In genomic region chr10:86155034-86155656, GRCh38 we compare ENCODE assay signal across 37 cellular contexts.
A peak's percentile ranks its signal among the peaks of the same experiment; 100 is the strongest.
DNase-seq lines count a peak whose midpoint lies in the region; ATAC-seq, FAIRE-seq and TF ChIP-seq lines count a peak whose summit lies in the region.
"Had no signal": no experiment of that assay in that cellular context is flagged by ENCODE, and none has a peak within 500 bp of the region (broad histone marks: within the 10 kb centered on the region; RNA-seq: fewer than 3 reads in every experiment).

No MANE protein-coding gene starts in this region.

- H3K4me2 ChIP-seq in GM12878 (ENCODE audit: control insufficient read depth, insufficient read depth) (no peak overlapping the region), neural progenitor cell (no peak overlapping the region)

- TF ChIP-seq CTCF in NB4 (IDR thresholded peaks at IDR 0.05; ENCODE audit: low read depth, low read length) (no peak), GM12878 (IDR thresholded peaks at IDR 0.05 in 2 of 3, conservative IDR thresholded peaks at IDR 0.05 in 1 of 3; ENCODE audit: control insufficient read depth in 2 of 3, extremely low read depth in 1 of 3, insufficient read depth in 1 of 3, low read depth in 3 of 3, low read length in 3 of 3) (no peak), neural progenitor cell (IDR thresholded peaks at IDR 0.05) (peak; percentile 22)

- TF ChIP-seq POLR2A in NB4 (IDR thresholded peaks at IDR 0.05; ENCODE audit: extremely low read depth, insufficient read length) (no peak), GM12878 (IDR thresholded peaks at IDR 0.05; ENCODE audit: low read depth, low read length) (no peak)

- H3K27ac Mint-ChIP-seq in neural progenitor cell = no peak overlapping the region
- H3K27ac Mint-ChIP-seq: activated CD8-positive, alpha-beta memory T cell treated with anti-CD3 and anti-CD28 coated beads, Interleukin-2, amount 10 ng/mL, durations not matched to agents 7 days and 5 days; activated naive CD8-positive, alpha-beta T cell treated with anti-CD3 and anti-CD28 coated beads, Interleukin-2, amount 50 U/mL, for 24 hours; CD4-positive, CD25-positive, alpha-beta regulatory T cell; stimulated activated naive CD8-positive, alpha-beta T cell treated with anti-CD3 and anti-CD28 coated beads, Interleukin-15, Interleukin-2, amounts not matched to agents 100 ng/mL and 50 ng/mL, for 24 hours; T-cell had no signal

- no peak for FAIRE-seq in GM12878 (lab: Jason Lieb, UNC)
- FAIRE-seq: astrocyte, GM18507, H54, RCC 7860 had no signal

- peaks cover 7% of the 10 kb centered on the region for H3K4me1 Mint-ChIP-seq in neural progenitor cell
- H3K4me1 Mint-ChIP-seq: activated CD8-positive, alpha-beta memory T cell treated with anti-CD3 and anti-CD28 coated beads, Interleukin-2, amount 10 ng/mL, durations not matched to agents 7 days and 5 days; activated naive CD8-positive, alpha-beta T cell treated with anti-CD3 and anti-CD28 coated beads, Interleukin-2, amount 50 U/mL, for 24 hours; CD4-positive, CD25-positive, alpha-beta regulatory T cell; T-cell had no signal

- 0% methylated on average over 2 of the region's 4 CpGs for WGBS in GM12878 (ENCODE audit: insufficient coverage, insufficient replicate concordance, low lambda C conversion rate, missing lambda C conversion rate)

- no TSS peak for BruUV-seq in GM12878 (replicated peaks; lab: Mats Ljungman, UMichigan)

- in situ Hi-C loops in GM12878 (cut with MboI) = no loop called here

- POLR2A ChIA-PET in GM12878 (lab: Charles Lee) = no interaction called here

- SMC1A ChIA-PET in GM12878 (lab: Charles Lee; ENCODE audit: uncharacterized antibody, unreplicated experiment) = no interaction called here

- TF ChIP-seq RAD21 in GM12878 (IDR thresholded peaks at IDR 0.05; ENCODE audit: insufficient read depth, low read depth, low read length) = no peak

- H3K36me3 ChIP-seq in GM12878 (ENCODE audit: control insufficient read depth in 2 of 2, insufficient read depth in 2 of 2, low read length in 1 of 2) (no peaks in the 10 kb centered on the region), neural progenitor cell (no peaks in the 10 kb centered on the region)
- H3K36me3 ChIP-seq: cardiac muscle cell, left ventricle myocardium inferior, SJCRH30, spleen, thoracic aorta, uterus had no signal

- no peaks in the 10 kb centered on the region for H3K27me3 Mint-ChIP-seq in neural progenitor cell (ENCODE audit: insufficient read depth, low read depth)
- H3K27me3 Mint-ChIP-seq: activated CD8-positive, alpha-beta memory T cell treated with anti-CD3 and anti-CD28 coated beads, Interleukin-2, amount 10 ng/mL, durations not matched to agents 7 days and 5 days; activated naive CD8-positive, alpha-beta T cell treated with anti-CD3 and anti-CD28 coated beads, Interleukin-2, amount 50 U/mL, for 24 hours; CD4-positive, CD25-positive, alpha-beta regulatory T cell; stimulated activated naive CD8-positive, alpha-beta T cell treated with anti-CD3 and anti-CD28 coated beads, Interleukin-15, Interleukin-2, amounts not matched to agents 100 ng/mL and 50 ng/mL, for 24 hours; T-cell had no signal

- H3K4me1 ChIP-seq in GM12878 (ENCODE audit: control insufficient read depth, insufficient read depth, low read length) = no peaks in the 10 kb centered on the region
- H3K4me1 ChIP-seq in neural progenitor cell = no peaks in the 10 kb centered on the region
- H3K4me1 ChIP-seq: left ventricle myocardium inferior, SJCRH30, spleen, uterus had no signal

- RAD21 ChIA-PET in GM12878 (lab: Charles Lee; ENCODE audit: unreplicated experiment) = no interaction called here

- CTCF ChIA-PET in GM12878 (lab: Yijun Ruan, JAX) = no interaction called here

- no peaks in the 10 kb centered on the region for H3K36me3 Mint-ChIP-seq in neural progenitor cell
- H3K36me3 Mint-ChIP-seq: activated CD8-positive, alpha-beta memory T cell treated with anti-CD3 and anti-CD28 coated beads, Interleukin-2, amount 10 ng/mL, durations not matched to agents 7 days and 5 days; CD4-positive, CD25-positive, alpha-beta regulatory T cell; T-cell had no signal

- peaks cover 0 to 3% of the 10 kb centered on the region in 2 experiments; a peak in 3 of 4 replicates for H3K27me3 ChIP-seq in GM12878 (replicated peaks in 1 of 2; ENCODE audit: control insufficient read depth in 2 of 2, insufficient read depth in 2 of 2, low read length in 1 of 2)
- H3K27me3 ChIP-seq in neural progenitor cell = no peaks in the 10 kb centered on the region
- H3K27me3 ChIP-seq: cardiac muscle cell, SJCRH30, uterus had no signal

- H3K27ac ChIP-seq in GM12878 (ENCODE audit: control insufficient read depth, insufficient read depth) (no peak overlapping the region), neural progenitor cell (no peak overlapping the region)
- H3K27ac ChIP-seq: cardiac muscle cell, coronary artery, epithelial cell of prostate, left ventricle myocardium inferior, SJCRH30, spleen, thoracic aorta, uterus had no signal

- H3K79me2 ChIP-seq in GM12878 (ENCODE audit: control insufficient read depth, insufficient read depth, low read length) (no peaks in the 10 kb centered on the region), neural progenitor cell (ENCODE audit: low read depth) (no peaks in the 10 kb centered on the region)

- no peak overlapping the region for H2AFZ ChIP-seq in GM12878 (ENCODE audit: control insufficient read depth, low read depth, low read length)
- H2AFZ ChIP-seq in neural progenitor cell (replicated peaks) = no peak overlapping the region

- H3K9me3 ChIP-seq in GM12878 (replicated peaks; ENCODE audit: control insufficient read depth, insufficient read depth, low read length) (no peaks in the 10 kb centered on the region), neural progenitor cell (ENCODE audit: low read depth) (no peaks in the 10 kb centered on the region)
- H3K9me3 ChIP-seq: left ventricle myocardium inferior, SJCRH30, spleen, thoracic aorta, uterus had no signal

- intact Hi-C loops in GM12878 (cut with micrococcal nuclease; ENCODE audit: unreplicated experiment) = no loop called here

- no peak for TF ChIP-seq EP300 in GM12878 (IDR thresholded peaks at IDR 0.05; ENCODE audit: borderline replicate concordance in 1 of 2, control insufficient read depth in 1 of 2, low read depth in 2 of 2, low read length in 2 of 2)

- H3K9ac ChIP-seq in GM12878 (ENCODE audit: control insufficient read depth, insufficient read depth, low read length) = no peak overlapping the region
- H3K9ac ChIP-seq in neural progenitor cell = no peak overlapping the region

- ATAC-seq in GM12878 (0 out of 3 replicates have a peak, but pooled peaks have one; percentile 38), HG03025 (IDR thresholded peaks at IDR 0.05; ENCODE audit: low FRiP score, unreplicated experiment) (no peak)
- ATAC-seq: activated CD8-positive, alpha-beta memory T cell treated with anti-CD3 and anti-CD28 coated beads, Interleukin-2, amount 10 ng/mL, durations not matched to agents 7 days and 5 days; activated naive CD8-positive, alpha-beta T cell treated with anti-CD3 and anti-CD28 coated beads, Interleukin-2, amount 50 U/mL, for 24 hours; activated T-cell treated with anti-CD3 and anti-CD28 coated beads, Interleukin-2, amount 50 U/mL, for 4 hours; right cardiac atrium; T-cell had no signal

- no peaks in the 10 kb centered on the region for H3F3A ChIP-seq in neural progenitor cell (ENCODE audit: low read depth)

- no peak overlapping the region for H3K4me3 Mint-ChIP-seq in neural progenitor cell
- H3K4me3 Mint-ChIP-seq: activated CD8-positive, alpha-beta memory T cell treated with anti-CD3 and anti-CD28 coated beads, Interleukin-2, amount 10 ng/mL, durations not matched to agents 7 days and 5 days; activated naive CD8-positive, alpha-beta T cell treated with anti-CD3 and anti-CD28 coated beads, Interleukin-2, amount 50 U/mL, for 24 hours; activated T-cell treated with anti-CD3 and anti-CD28 coated beads, Interleukin-2, amount 50 U/mL, for 4 hours; CD4-positive, CD25-positive, alpha-beta regulatory T cell; stimulated activated naive CD8-positive, alpha-beta T cell treated with anti-CD3 and anti-CD28 coated beads, Interleukin-15, Interleukin-2, amounts not matched to agents 100 ng/mL and 50 ng/mL, for 24 hours; T-cell had no signal

- H4K20me1 ChIP-seq in GM12878 (ENCODE audit: control insufficient read depth, insufficient read depth) (no peaks in the 10 kb centered on the region), neural progenitor cell (ENCODE audit: low read depth) (no peaks in the 10 kb centered on the region)

- H3K9me3 Mint-ChIP-seq in neural progenitor cell = no peaks in the 10 kb centered on the region
- H3K9me3 Mint-ChIP-seq: activated naive CD8-positive, alpha-beta T cell treated with anti-CD3 and anti-CD28 coated beads, Interleukin-2, amount 50 U/mL, for 24 hours; activated T-cell treated with anti-CD3 and anti-CD28 coated beads, Interleukin-2, amount 50 U/mL, for 4 hours; CD4-positive, CD25-positive, alpha-beta regulatory T cell; stimulated activated naive CD8-positive, alpha-beta T cell treated with anti-CD3 and anti-CD28 coated beads, Interleukin-15, Interleukin-2, amounts not matched to agents 100 ng/mL and 50 ng/mL, for 24 hours; T-cell had no signal

- H3K4me3 ChIP-seq in NB4 (ENCODE audit: low read depth, low read length) (no peak overlapping the region), GM12878 (no peak overlapping the region), neural progenitor cell (no peak overlapping the region)
- H3K4me3 ChIP-seq: cardiac muscle cell, coronary artery, left ventricle myocardium inferior, SJCRH30, spleen, thoracic aorta, uterus had no signal

- peak; percentile 1 for DNase-seq in NCI-H510A treated with DMSO at 0.1 percent for 48 hours (lab: John Stamatoyannopoulos, UW)
- no peak for DNase-seq in NCI-H510A (lab: John Stamatoyannopoulos, UW)
- peak; percentile 16 for DNase-seq in NB4 (ENCODE audit: low read depth)
- no peak for DNase-seq in GM12878 (ENCODE audit: low read depth, low spot score)
- DNase-seq in neural progenitor cell (ENCODE audit: low spot score) = peak; percentile 18
- DNase-seq in glomerular visceral epithelial cell (ENCODE audit: extremely low spot score) = no peak
- DNase-seq in SIG-M5 treated with dmso at 0.1 percent for 504 hours (lab: John Stamatoyannopoulos, UW; ENCODE audit: unreplicated experiment) = no peak
- DNase-seq: 8988T; activated CD4-positive, alpha-beta T cell treated with anti-CD3 and anti-CD28 coated beads, Interleukin-2, amount 50 U/mL, for 4 hours; activated CD4-positive, CD25-positive, alpha-beta regulatory T cell; activated CD8-positive, alpha-beta memory T cell treated with anti-CD3 and anti-CD28 coated beads, Interleukin-2, amount 10 ng/mL, durations not matched to agents 7 days and 5 days; activated naive CD8-positive, alpha-beta T cell treated with anti-CD3 and anti-CD28 coated beads, Interleukin-2, amount 50 U/mL, for 24 hours; activated T-cell treated with anti-CD3 and anti-CD28 coated beads, Interleukin-2, amount 50 U/mL, for 4 hours; CD4-positive, CD25-positive, alpha-beta regulatory T cell; effector CD8-positive, alpha-beta T cell; islet precursor cell; left ventricle myocardium inferior; NCI-H1092; NCI-H1694 treated with DMSO at 0.1 percent for 48 hours; NCI-H2171; NCI-H524 treated with DMSO at 0.1 percent for 48 hours; right cardiac atrium; SJCRH30; spleen; stimulated activated CD4-positive, alpha-beta T cell treated with anti-CD3 and anti-CD28 coated beads, Interleukin-2, amount 100 ng/mL, for 24 hours; T-cell; uterus had no signal

Comparison
In these comparisons a context has a peak if more than half of its experiments do, and no peak if none do; other contexts are left out.
1. DNase-seq: peak in NCI-H510A treated with DMSO at 0.1 percent for 48 hours (single experiment), NB4 (single experiment) and neural progenitor cell (single experiment); none in NCI-H510A (single experiment), GM12878 (single experiment), glomerular visceral epithelial cell (single experiment) and SIG-M5 treated with dmso at 0.1 percent for 504 hours (single experiment).